29 cellular contexts compared by ENCODE assay signal in the genomic region with DNA sequence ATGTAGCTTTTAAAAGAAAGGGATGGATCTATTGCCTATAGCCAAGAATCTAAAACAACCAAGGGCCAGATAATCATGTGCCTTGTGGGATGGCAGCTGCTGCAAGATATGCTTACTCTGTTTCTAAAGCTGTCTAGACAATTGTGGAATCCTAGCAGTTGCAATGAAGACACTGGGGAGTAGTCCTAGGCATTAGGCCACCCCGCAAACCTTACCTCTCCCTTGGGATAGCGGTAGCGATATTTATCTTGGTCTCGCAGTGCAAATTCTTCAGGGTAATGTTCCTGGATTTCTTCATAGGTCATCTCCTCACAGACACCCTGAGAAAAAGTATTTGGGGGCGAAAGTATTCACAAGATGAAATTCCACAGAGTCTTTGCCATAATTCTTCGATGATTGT. TPM values are rescaled to one million over a fixed set of nuclear protein-coding genes. Genes with fewer than 3 reads are reported as not detected.
"Had no signal": no experiment of that assay in that cellular context is flagged by ENCODE, and none has a peak within 500 bp of the region (broad histone marks: within the 10 kb centered on the region; RNA-seq: fewer than 3 reads in every experiment).

No MANE protein-coding gene starts in this region.

- H3K27ac ChIP-seq: left lung, lower lobe of right lung, pancreas, prostate gland, tibial nerve, uterus had no signal

- ATAC-seq: left colon; left lung; lower lobe of right lung; naive thymus-derived CD4-positive, alpha-beta T cell; natural killer cell treated with Interleukin-12 subunit alpha and Interleukin-12 subunit beta and Interleukin-15 and Interleukin-18, amount 100 ng/mL, for 72 hours; pancreas; right cardiac atrium; sciatic nerve; stimulated activated memory B cell treated with anti-CD40 and anti-IgM and Interleukin-4, amounts not matched to agents 10 μg/mL and 1 μg/mL and 100 μg/mL, for 72 hours; stimulated activated naive CD8-positive, alpha-beta T cell treated with anti-CD3 and anti-CD28 coated beads, Interleukin-15, amount 100 ng/mL, for 72 hours had no signal

- H3K4me1 ChIP-seq: left lung, lower lobe of right lung, pancreas, prostate gland, tibial nerve, uterus had no signal

- H3K4me3 ChIP-seq: left lung, lower lobe of right lung, pancreas, prostate gland, tibial nerve, uterus had no signal

- DNase-seq: hypothalamus; immature natural killer cell; kidney; left colon; left lung; lower lobe of right lung; mammary epithelial cell; mesenchymal stem cell; naive thymus-derived CD4-positive, alpha-beta T cell; nucleus accumbens; pancreas; posterior cingulate gyrus; retina; right cardiac atrium; small intestine; stimulated activated CD4-positive, alpha-beta T cell treated with anti-CD3 and anti-CD28 coated beads, Interleukin-1b, Interleukin-23, amount 100 ng/mL, for 48 hours; stimulated activated CD4-positive, alpha-beta T cell treated with anti-CD3 and anti-CD28 coated beads, Interleukin-2, amount 100 ng/mL, for 48 hours; stimulated activated CD4-positive, alpha-beta T cell treated with anti-CD3 and anti-CD28 coated beads, Interleukin-4, amount 100 ng/mL, for 4 hours; stimulated activated CD8-positive, alpha-beta memory T cell treated with anti-CD3 and anti-CD28 coated beads, Interleukin-4, amount 100 ng/mL, for 48 hours; stimulated activated naive CD4-positive, alpha-beta T cell treated with Interleukin-2 at 50 U/mL for 16 hours; stimulated activated naive CD8-positive, alpha-beta T cell treated with anti-CD3 and anti-CD28 coated beads, Interleukin-15, amount 100 ng/mL, for 72 hours; substantia nigra; uterus had no signal

- H3K27me3 ChIP-seq: left lung, pancreas, tibial nerve, uterus had no signal

- H3K36me3 ChIP-seq: left lung, lower lobe of right lung, pancreas, prostate gland, tibial nerve, uterus had no signal

- H3K9me3 ChIP-seq: left lung, lower lobe of right lung, pancreas, prostate gland, tibial nerve, uterus had no signal

RNA-seq across cellular contexts. Expression of a gene that starts 48.8 kb away (rescaled TPM):
- total RNA-seq: osteoblast, uterus had no signal
